32 cellular contexts compared by ENCODE assay signal in the genomic region with DNA sequence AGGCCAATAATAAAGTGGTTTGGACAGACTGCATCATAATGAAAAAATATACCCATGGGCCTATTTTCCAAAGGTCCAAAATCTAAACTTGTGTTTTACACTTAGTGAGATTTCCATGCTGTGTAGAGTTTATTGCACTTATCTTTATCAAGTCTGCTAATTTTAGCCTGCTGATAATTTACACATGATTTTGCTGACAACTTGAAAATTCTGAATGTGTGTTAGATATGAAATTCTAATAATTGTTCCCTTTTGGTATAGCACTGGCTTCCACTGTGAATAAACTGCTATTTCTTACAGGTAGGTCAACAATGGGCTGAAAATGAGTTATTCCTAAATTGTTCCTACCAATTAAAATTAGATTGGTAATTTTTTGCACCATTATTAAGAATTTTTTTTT.
DNase-seq lines count a peak whose midpoint lies in the region; ATAC-seq, FAIRE-seq and TF ChIP-seq lines count a peak whose summit lies in the region.
"Had no signal": no experiment of that assay in that cellular context is flagged by ENCODE, and none has a peak within 500 bp of the region (broad histone marks: within the 10 kb centered on the region; RNA-seq: fewer than 3 reads in every experiment).

No MANE protein-coding gene starts in this region.

- DNase-seq in HepG2 (ENCODE audit: low spot score): no peak
- no peak for DNase-seq in right lobe of liver
- no peak for DNase-seq in A549 (ENCODE audit: low read depth in 1 of 2, low spot score in 1 of 2)
- DNase-seq in natural killer cell: no peak
- DNase-seq: 8988T; ACHN; AML-193; BE2C; C1 segment of cervical spinal cord; Caco-2; Calu3; CD4-positive, alpha-beta memory T cell; CD4-positive, alpha-beta T cell; CD4-positive, CD25-positive, alpha-beta regulatory T cell; CD8-positive, alpha-beta memory T cell; CD8-positive, alpha-beta T cell; COR-L47; DMS 273 treated with DMSO at 0.1 percent for 48 hours; DMS153; DMS53; DMS79; DMS79 treated with DMSO at 0.1 percent for 48 hours; DND-41; EL had no signal

- no peaks in the 10 kb centered on the region for H4K20me1 ChIP-seq in HepG2 (ENCODE audit: insufficient read depth, low read length)
- H4K20me1 ChIP-seq: BLaER1; BLaER1 treated with 17β-estradiol and CSF1 and Interleukin-3, amounts not matched to agents 10 nM and 100 nM had no signal

- H3K9me3 Mint-ChIP-seq in natural killer cell: peaks cover 3 to 8% of the 10 kb centered on the region in 2 donors
- H3K9me3 Mint-ChIP-seq: CD14-positive monocyte had no signal

- H3K9me3 ChIP-seq in HepG2 (ENCODE audit: low read length) (no peaks in the 10 kb centered on the region; the same call in 1 of the 2 replicates), right lobe of liver (no peaks in the 10 kb centered on the region), A549 (no peaks in the 10 kb centered on the region)
- H3K9me3 ChIP-seq: BE2C; BLaER1; BLaER1 treated with 17β-estradiol and CSF1 and Interleukin-3, amounts not matched to agents 10 nM and 100 nM; Caco-2 had no signal

- TF ChIP-seq RAD21 in HepG2 (CRISPR knock-in tag; IDR thresholded peaks at IDR 0.05) (no peak), A549 (conservative IDR thresholded peaks at IDR 0.05 in 1 of 2, IDR thresholded peaks at IDR 0.05 in 1 of 2) (no peak)

- H3K4me3 ChIP-seq in HepG2 (replicated peaks in 1 of 3; ENCODE audit: insufficient read depth in 1 of 3, low read depth in 2 of 3, low read length in 3 of 3) (no peak overlapping the region), right lobe of liver (no peak overlapping the region), A549 (no peak overlapping the region)
- H3K4me3 ChIP-seq: BLaER1; BLaER1 treated with 17β-estradiol and CSF1 and Interleukin-3, amounts not matched to agents 10 nM and 100 nM had no signal

- no peaks in the 10 kb centered on the region for H3K79me2 ChIP-seq in HepG2 (ENCODE audit: insufficient read depth, low read length)

- FAIRE-seq in HepG2 (lab: Jason Lieb, UNC) (no peak), A549 (lab: Jason Lieb, UNC) (no peak)
- FAIRE-seq: A204.1, D721Med had no signal

- in situ Hi-C loops in HepG2 (cut with HindIII; ENCODE audit: extremely low pct_ligation_motif_present, low pct_unique_long_range_greater_than_20kb): no loop called here

- intact Hi-C loops in HepG2 (cut with micrococcal nuclease; ENCODE audit: unreplicated experiment): no loop called here
- intact Hi-C loops in right lobe of liver (cut with DNase I): no loop called here
- intact Hi-C loops in natural killer cell (cut with micrococcal nuclease): no loop called here

- CTCF ChIA-PET in HepG2 (lab: Yijun Ruan, JAX; ENCODE audit: low intra/inter-chr PET ratio, low total read pairs) (no interaction called here), A549 (lab: Yijun Ruan, JAX) (no interaction called here)

- no peak for TF ChIP-seq POLR2A in HepG2 (IDR thresholded peaks at IDR 0.05; ENCODE audit: insufficient read depth in 1 of 2, low read depth in 2 of 2, low read length in 2 of 2)
- no peak for TF ChIP-seq POLR2A in right lobe of liver (IDR thresholded peaks at IDR 0.05)
- no peak for TF ChIP-seq POLR2A in A549 (IDR thresholded peaks at IDR 0.05; ENCODE audit: low read length)

- BruUV-seq in HepG2 (replicated peaks; lab: Mats Ljungman, UMichigan): no TSS peak

- H3K27ac Mint-ChIP-seq in natural killer cell: no peak overlapping the region
- H3K27ac Mint-ChIP-seq: B cell; CD14-positive monocyte; CD4-positive, alpha-beta memory T cell; CD4-positive, alpha-beta T cell; CD4-positive, CD25-positive, alpha-beta regulatory T cell; CD8-positive, alpha-beta memory T cell; CD8-positive, alpha-beta T cell had no signal

- H3K27me3 ChIP-seq in HepG2 (ENCODE audit: control insufficient read depth in 1 of 2, insufficient read depth in 2 of 2, low read length in 2 of 2) (no peaks in the 10 kb centered on the region), right lobe of liver (no peaks in the 10 kb centered on the region)
- H3K27me3 ChIP-seq: BE2C; BLaER1; BLaER1 treated with 17β-estradiol and CSF1 and Interleukin-3, amounts not matched to agents 10 nM and 100 nM had no signal

- ATAC-seq in HepG2 (no peak), right lobe of liver (no peak), A549 (no peak), natural killer cell (no peak)
- ATAC-seq: CD8-positive, alpha-beta T cell had no signal

- no peak for TF ChIP-seq EP300 in HepG2 (IDR thresholded peaks at IDR 0.05; ENCODE audit: low read depth in 2 of 2, low read length in 2 of 2)
- no peak for TF ChIP-seq EP300 in HepG2 (CRISPR knock-in tag; IDR thresholded peaks at IDR 0.05; ENCODE audit: borderline replicate concordance)
- TF ChIP-seq EP300 in A549 (IDR thresholded peaks at IDR 0.05): no peak

- no peaks in the 10 kb centered on the region for H3K4me1 Mint-ChIP-seq in natural killer cell
- H3K4me1 Mint-ChIP-seq: B cell; CD14-positive monocyte; CD4-positive, alpha-beta memory T cell; CD4-positive, CD25-positive, alpha-beta regulatory T cell; CD8-positive, alpha-beta memory T cell had no signal

- POLR2A ChIA-PET in HepG2 (lab: Yijun Ruan, JAX): no interaction called here
- POLR2A ChIA-PET in A549 (lab: Yijun Ruan, JAX): no interaction called here

- H3K4me1 ChIP-seq in HepG2 (ENCODE audit: insufficient read depth, low read length) (no peaks in the 10 kb centered on the region), right lobe of liver (no peaks in the 10 kb centered on the region), A549 (no peaks in the 10 kb centered on the region)
- H3K4me1 ChIP-seq: BE2C; BLaER1; BLaER1 treated with 17β-estradiol and CSF1 and Interleukin-3, amounts not matched to agents 10 nM and 100 nM; Caco-2 had no signal

- H3K4me2 ChIP-seq in HepG2 (ENCODE audit: low read depth, low read length) (no peak overlapping the region), A549 (no peak overlapping the region)
- H3K4me2 ChIP-seq: BLaER1; BLaER1 treated with 17β-estradiol and CSF1 and Interleukin-3, amounts not matched to agents 10 nM and 100 nM had no signal

- H3K27me3 Mint-ChIP-seq in natural killer cell (ENCODE audit: low read depth in 2 of 2): no peaks in the 10 kb centered on the region
- H3K27me3 Mint-ChIP-seq: B cell; CD4-positive, alpha-beta memory T cell; CD4-positive, alpha-beta T cell; CD4-positive, CD25-positive, alpha-beta regulatory T cell; CD8-positive, alpha-beta memory T cell had no signal

- H3K27ac ChIP-seq in HepG2 (ENCODE audit: extremely low read length, insufficient read depth, low read length) (no peak overlapping the region), right lobe of liver (no peak overlapping the region), A549 (no peak overlapping the region)
- H3K27ac ChIP-seq: 22Rv1; BLaER1; BLaER1 treated with 17β-estradiol and CSF1 and Interleukin-3, amounts not matched to agents 10 nM and 100 nM; C4-2B had no signal

- H3K4me3 Mint-ChIP-seq in natural killer cell: no peak overlapping the region
- H3K4me3 Mint-ChIP-seq: B cell; CD14-positive monocyte; CD4-positive, alpha-beta memory T cell; CD4-positive, alpha-beta T cell; CD4-positive, CD25-positive, alpha-beta regulatory T cell; CD8-positive, alpha-beta memory T cell; CD8-positive, alpha-beta T cell had no signal

- H3K9ac ChIP-seq in HepG2 (ENCODE audit: insufficient read depth, low read depth, low read length): no peak overlapping the region
- H3K9ac ChIP-seq: BLaER1; BLaER1 treated with 17β-estradiol and CSF1 and Interleukin-3, amounts not matched to agents 10 nM and 100 nM had no signal

- H3K36me3 ChIP-seq in HepG2 (replicated peaks in 1 of 2; ENCODE audit: control insufficient read depth in 1 of 2, insufficient read depth in 2 of 2, low read length in 2 of 2) (no peaks in the 10 kb centered on the region), right lobe of liver (no peaks in the 10 kb centered on the region)
- H3K36me3 ChIP-seq: BE2C; BLaER1; BLaER1 treated with 17β-estradiol and CSF1 and Interleukin-3, amounts not matched to agents 10 nM and 100 nM had no signal

- no peak for TF ChIP-seq CTCF in HepG2 (CRISPR knock-in tag; IDR thresholded peaks at IDR 0.05)
- no peak for TF ChIP-seq CTCF in right lobe of liver (IDR thresholded peaks at IDR 0.05)
- TF ChIP-seq CTCF in A549 (IDR thresholded peaks at IDR 0.05): no peak
- TF ChIP-seq CTCF in natural killer cell (IDR thresholded peaks at IDR 0.05): no peak

- no peaks in the 10 kb centered on the region for H3K36me3 Mint-ChIP-seq in natural killer cell
- H3K36me3 Mint-ChIP-seq: CD14-positive monocyte; CD4-positive, alpha-beta memory T cell; CD4-positive, CD25-positive, alpha-beta regulatory T cell; CD8-positive, alpha-beta memory T cell; CD8-positive, alpha-beta T cell had no signal

- H2AFZ ChIP-seq in HepG2 (ENCODE audit: low read length): no peak overlapping the region

TF ChIP-seq in HepG2, 621 proteins besides CTCF, POLR2A, EP300 and RAD21 (continues in another document):
- TF ChIP-seq, protein P1, sequence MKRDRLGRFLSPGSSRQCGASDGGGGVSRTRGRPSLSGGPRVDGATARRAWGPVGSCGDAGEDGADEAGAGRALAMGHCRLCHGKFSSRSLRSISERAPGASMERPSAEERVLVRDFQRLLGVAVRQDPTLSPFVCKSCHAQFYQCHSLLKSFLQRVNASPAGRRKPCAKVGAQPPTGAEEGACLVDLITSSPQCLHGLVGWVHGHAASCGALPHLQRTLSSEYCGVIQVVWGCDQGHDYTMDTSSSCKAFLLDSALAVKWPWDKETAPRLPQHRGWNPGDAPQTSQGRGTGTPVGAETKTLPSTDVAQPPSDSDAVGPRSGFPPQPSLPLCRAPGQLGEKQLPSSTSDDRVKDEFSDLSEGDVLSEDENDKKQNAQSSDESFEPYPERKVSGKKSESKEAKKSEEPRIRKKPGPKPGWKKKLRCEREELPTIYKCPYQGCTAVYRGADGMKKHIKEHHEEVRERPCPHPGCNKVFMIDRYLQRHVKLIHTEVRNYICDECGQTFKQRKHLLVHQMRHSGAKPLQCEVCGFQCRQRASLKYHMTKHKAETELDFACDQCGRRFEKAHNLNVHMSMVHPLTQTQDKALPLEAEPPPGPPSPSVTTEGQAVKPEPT (CRISPR knock-in tag; IDR thresholded peaks at IDR 0.05; ENCODE audit: low read depth): no peak

TF ChIP-seq in A549, 52 proteins besides CTCF, POLR2A, EP300 and RAD21:
- no peak for TF ChIP-seq HMGXB4 (CRISPR knock-in tag; IDR thresholded peaks at IDR 0.05; ENCODE audit: borderline replicate concordance)
- TF ChIP-seq MAFK (IDR thresholded peaks at IDR 0.05; ENCODE audit: partially characterized antibody): peak; percentile 53
TF ChIP-seq in A549: peak in this region for 1.
